Comparison of ENCODE assay signal across 12 cellular contexts in genomic region chr12:57166971-57167371, GRCh38. TPM values are rescaled to one million over a fixed set of nuclear protein-coding genes. Genes with fewer than 3 reads are reported as not detected.
DNase-seq lines count a peak whose midpoint lies in the region; ATAC-seq and TF ChIP-seq lines count a peak whose summit lies in the region.
"Had no signal": no experiment of that assay in that cellular context is flagged by ENCODE, and none has a peak within 500 bp of the region (broad histone marks: within the 10 kb centered on the region; RNA-seq: fewer than 3 reads in every experiment).

No MANE protein-coding gene starts in this region.

- no peaks in the 10 kb centered on the region for H3K79me2 ChIP-seq in Karpas-422 (ENCODE audit: low read length)

- intact Hi-C loops in right lobe of liver (cut with DNase I): no loop called here

- TF ChIP-seq POLR2A in right lobe of liver (IDR thresholded peaks at IDR 0.05): no peak

- ATAC-seq in right lobe of liver: no peak
- ATAC-seq in HG03460 (IDR thresholded peaks at IDR 0.05; ENCODE audit: unreplicated experiment): no peak
- ATAC-seq: heart right ventricle, pancreas had no signal

- H3K36me3 ChIP-seq in right lobe of liver (peaks cover 0 to 94% (median 56%) of the 10 kb centered on the region in 4 donors), Karpas-422 (ENCODE audit: insufficient read depth, low read length) (no peaks in the 10 kb centered on the region)
- H3K36me3 ChIP-seq: pancreas had no signal

- H3K27me3 ChIP-seq in right lobe of liver (no peaks in the 10 kb centered on the region), Karpas-422 (ENCODE audit: low read length) (no peaks in the 10 kb centered on the region)
- H3K27me3 ChIP-seq: heart right ventricle, pancreas had no signal

- TF ChIP-seq CTCF in choroid plexus epithelial cell (conservative IDR thresholded peaks at IDR 0.05; ENCODE audit: low read depth, low read length) (no peak), right lobe of liver (IDR thresholded peaks at IDR 0.05) (no peak)

- WGBS in right lobe of liver (ENCODE audit: insufficient coverage, low coverage, low lambda C conversion rate, missing lambda C conversion rate): 51% methylated on average over 6 of the region's 10 CpGs

- H3K4me3 ChIP-seq in choroid plexus epithelial cell (ENCODE audit: low read depth, low read length): no peak overlapping the region
- H3K4me3 ChIP-seq in right lobe of liver: no peak overlapping the region
- H3K4me3 ChIP-seq in Karpas-422 (ENCODE audit: low read length): no peak overlapping the region
- H3K4me3 ChIP-seq: heart right ventricle, pancreas had no signal

- peak; percentile 70 for DNase-seq in EH (ENCODE audit: low read depth)
- peak; percentile 68 for DNase-seq in RPMI8226
- peak; percentile 69 for DNase-seq in choroid plexus epithelial cell (ENCODE audit: low read depth)
- peak; percentile 73 for DNase-seq in stimulated activated CD4-positive, alpha-beta T cell treated with anti-CD3 and anti-CD28 coated beads, Interleukin-1b, Interleukin-23, amount 100 ng/mL, for 48 hours
- no peak for DNase-seq in right lobe of liver
- DNase-seq in NAMALWA (ENCODE audit: low spot score): no peak
- no peak for DNase-seq in Karpas-422
- DNase-seq: heart right ventricle had no signal

- no peak overlapping the region for H2AFZ ChIP-seq in Karpas-422 (ENCODE audit: low read length)

- no peak overlapping the region for H3K27ac ChIP-seq in right lobe of liver
- H3K27ac ChIP-seq in Karpas-422 (ENCODE audit: low read length): no peak overlapping the region
- H3K27ac ChIP-seq: heart right ventricle, pancreas had no signal

- H3K9me3 ChIP-seq in right lobe of liver: no peaks in the 10 kb centered on the region
- no peaks in the 10 kb centered on the region for H3K9me3 ChIP-seq in Karpas-422 (ENCODE audit: low read length)
- H3K9me3 ChIP-seq: heart right ventricle, pancreas had no signal

- H3K4me1 ChIP-seq in right lobe of liver (no peaks in the 10 kb centered on the region), Karpas-422 (ENCODE audit: low read length) (no peaks in the 10 kb centered on the region)
- H3K4me1 ChIP-seq: pancreas had no signal

- H4K20me1 ChIP-seq in Karpas-422 (ENCODE audit: insufficient read depth, low read depth, low read length): no peaks in the 10 kb centered on the region

- no peak overlapping the region for H3K4me2 ChIP-seq in Karpas-422 (ENCODE audit: low read depth, low read length, poor library complexity, severe bottlenecking)

- no peaks in the 10 kb centered on the region for H3K9me2 ChIP-seq in Karpas-422 (replicated peaks; ENCODE audit: insufficient read depth, low read length)

- no peak overlapping the region for H3K9ac ChIP-seq in Karpas-422 (ENCODE audit: low read length)

RNA-seq across cellular contexts. Expression of gene LRP1-AS, which starts 19.6 kb away (rescaled TPM):
- not detected for total RNA-seq in right lobe of liver
- total RNA-seq in Karpas-422 (2014; rRNA removed; shearing (Covaris generic); ENCODE audit: low replicate concordance): not detected in 2 replicates
- total RNA-seq: activated T-helper 2 cell treated with anti-CD3 and anti-CD28 coated beads, Interferon-gamma antibody, Interleukin-2, Interleukin-4, amounts not matched to agents 10 μg/mL and 5 μg/mL and 100 μg/mL, durations not matched to agents 14 hours and 24 hours and 36 hours; heart right ventricle; pancreas; urinary bladder had no signal

RNA-seq across cellular contexts. Expression of gene LRP1, which starts 38.7 kb away (rescaled TPM):
- total RNA-seq in right lobe of liver: 100 to 1,000 TPM; 268 to 387 (median 301) TPM
- total RNA-seq in Karpas-422 (2014; rRNA removed; shearing (Covaris generic); ENCODE audit: low replicate concordance): 0.56 and 3.1 TPM in 2 replicates

RNA-seq across cellular contexts. Expression of gene NXPH4, which starts 49.6 kb away (rescaled TPM):
- 1 to 10 TPM in 2 of 6 experiments, under 1 TPM in 1, not detected in 3; 0.87 to 1.5 (median 1.2) TPM for total RNA-seq in right lobe of liver
- total RNA-seq in Karpas-422 (2014; rRNA removed; shearing (Covaris generic); ENCODE audit: low replicate concordance): 2.9 and 4.2 TPM in 2 replicates

RNA-seq across cellular contexts. Expression of gene STAT6, which starts 55.8 kb away (rescaled TPM):
- 100 to 1,000 TPM in 3 of 6 experiments, 10 to 100 TPM in 3; 61.8 to 108 (median 94.7) TPM for total RNA-seq in right lobe of liver
- total RNA-seq in Karpas-422 (2014; rRNA removed; shearing (Covaris generic); ENCODE audit: low replicate concordance): 116 and 140 TPM in 2 replicates

Comparison
In these comparisons a context has a peak if more than half of its experiments do, and no peak if none do; other contexts are left out.
1. DNase-seq: peak in EH (single experiment), RPMI8226 (single experiment), choroid plexus epithelial cell (single experiment) and stimulated activated CD4-positive, alpha-beta T cell treated with anti-CD3 and anti-CD28 coated beads, Interleukin-1b, Interleukin-23, amount 100 ng/mL, for 48 hours (single experiment); none in right lobe of liver (0 of 3), NAMALWA (single experiment) and Karpas-422 (single experiment).
2. RNA of gene LRP1, which starts 38.7 kb away (total RNA-seq): 268 to 387 TPM in right lobe of liver; 0.56 to 3.1 TPM in Karpas-422; every median in the first group is over 10 times any median in the second.